8 cellular contexts compared by ENCODE assay signal in genomic region chr15:42084465-42085235, GRCh38. TPM values are rescaled to one million over a fixed set of nuclear protein-coding genes. Genes with fewer than 3 reads are reported as not detected.
DNase-seq lines count a peak whose midpoint lies in the region; ATAC-seq, FAIRE-seq and TF ChIP-seq lines count a peak whose summit lies in the region.

No MANE protein-coding gene starts in this region.

- H3K4me3 ChIP-seq in Peyer's patch (peak overlapping the region in 1 of 4 donors; percentile 19), uterus (no peak overlapping the region)

- intact Hi-C loops in uterus (cut with DNase I; ENCODE audit: low total_unique reads): no loop called here

- no peak for FAIRE-seq in frontal cortex (lab: Jason Lieb, UNC)

- TF ChIP-seq CTCF in Peyer's patch (IDR thresholded peaks at IDR 0.05) (peak; percentile 51 to 96 (median 90)), uterus (IDR thresholded peaks at IDR 0.05) (peak; percentile 85 to 88 (median 87))

- no peaks in the 10 kb centered on the region for H3K27me3 ChIP-seq in Peyer's patch
- H3K27me3 ChIP-seq in uterus: no peaks in the 10 kb centered on the region

- ATAC-seq in GM19463 (IDR thresholded peaks at IDR 0.05; ENCODE audit: unreplicated experiment): peak; percentile 50
- no peak for ATAC-seq in HG03280 (IDR thresholded peaks at IDR 0.05; ENCODE audit: unreplicated experiment)

- no peak for TF ChIP-seq POLR2A in Peyer's patch (IDR thresholded peaks at IDR 0.05)
- TF ChIP-seq POLR2A in uterus (IDR thresholded peaks at IDR 0.05): no peak

- H3K9me3 ChIP-seq in Peyer's patch: no peaks in the 10 kb centered on the region
- no peaks in the 10 kb centered on the region for H3K9me3 ChIP-seq in uterus

- peaks cover 0 to 9% (median 0%) of the 10 kb centered on the region in 4 donors for H3K4me1 ChIP-seq in Peyer's patch
- H3K4me1 ChIP-seq in uterus: no peaks in the 10 kb centered on the region

- H3K36me3 ChIP-seq in Peyer's patch (no peaks in the 10 kb centered on the region), uterus (no peaks in the 10 kb centered on the region)

- DNase-seq in AG20443 (ENCODE audit: low spot score) (peak; percentile 91), Peyer's patch (peak; percentile 23 to 86 (median 81)), frontal cortex (ENCODE audit: low spot score in 2 of 2) (peak; percentile 49 to 79), occipital lobe (lab: John Stamatoyannopoulos, UW) (peak; percentile 16), uterus (peak; percentile 32 to 62)
- peak; percentile 57 for DNase-seq in activated naive CD4-positive, alpha-beta T cell treated with Interleukin-2 at 50 U/mL for 16 hours

- peak overlapping the region in 1 of 4 donors; percentile 47 for H3K27ac ChIP-seq in Peyer's patch
- H3K27ac ChIP-seq in uterus: no peak overlapping the region

RNA-seq across cellular contexts. Expression of gene PLA2G4D, which starts 9.7 kb away (rescaled TPM):
- total RNA-seq in Peyer's patch: not detected
- total RNA-seq in frontal cortex: under 0.01 TPM
- total RNA-seq in occipital lobe: not detected
- total RNA-seq in uterus: under 1 TPM in 1 of 4 donors, not detected in 3; 0.07 TPM

Comparison
In these comparisons a context has a peak if more than half of its experiments do, and no peak if none do; other contexts are left out.
1. DNase-seq: peak in every context shown above with its lines; median percentile 91 in AG20443; 81 in Peyer's patch; 64 in frontal cortex; 57 in activated naive CD4-positive, alpha-beta T cell treated with Interleukin-2 at 50 U/mL for 16 hours; 47 in uterus; 16 in occipital lobe.